ENCODE assay signal across 8 cellular contexts in the genomic region with DNA sequence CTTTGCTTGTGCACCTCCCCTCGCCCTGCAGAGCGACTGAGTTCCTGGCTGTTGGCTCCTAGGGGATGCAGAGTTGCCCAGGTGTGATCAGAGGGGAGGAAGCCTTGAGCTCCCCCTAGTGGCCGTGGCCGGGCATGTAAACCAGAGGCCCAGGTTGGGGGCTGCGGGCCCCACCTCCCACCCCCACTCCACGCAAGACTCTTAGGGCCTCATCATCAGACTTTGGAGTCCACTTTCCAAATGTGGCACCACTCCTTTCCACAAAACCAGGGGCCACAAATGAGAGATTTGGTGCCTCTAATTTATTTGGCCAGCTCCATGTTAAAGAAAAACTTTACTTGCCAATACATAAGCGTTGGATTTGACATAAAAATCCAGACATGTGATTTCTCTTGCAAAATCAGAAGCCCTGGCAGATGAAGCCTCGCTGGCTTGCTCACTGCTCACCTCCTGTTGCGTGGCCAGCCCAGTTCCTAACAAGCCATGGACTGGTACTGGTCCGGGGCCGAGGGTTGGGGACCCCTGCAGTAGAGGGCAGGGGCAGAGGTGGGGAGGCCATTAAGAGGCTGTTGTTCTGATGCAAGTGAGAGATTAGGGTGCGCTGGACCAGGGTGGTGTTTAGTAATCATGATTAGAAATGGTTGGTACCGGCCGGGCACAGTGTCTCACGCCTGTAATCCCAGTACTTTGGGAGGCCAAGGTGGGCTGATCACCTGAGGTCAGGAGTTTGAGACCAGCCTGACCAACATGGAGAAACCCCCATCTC. TPM values are rescaled to one million over a fixed set of nuclear protein-coding genes. Genes with fewer than 3 reads are reported as not detected.
DNase-seq lines count a peak whose midpoint lies in the region; TF ChIP-seq lines count a peak whose summit lies in the region.

No MANE protein-coding gene starts in this region.

- H3K9me3 ChIP-seq in PC-9 (ENCODE audit: insufficient read depth, low read depth) (no peaks in the 10 kb centered on the region), left ventricle myocardium inferior (replicated peaks) (peaks cover 15% of the 10 kb centered on the region), smooth muscle cell (replicated peaks; ENCODE audit: low read depth) (no peaks in the 10 kb centered on the region)

- H3F3A ChIP-seq in PC-9 (ENCODE audit: insufficient read depth, low read depth): no peaks in the 10 kb centered on the region
- peaks cover 8% of the 10 kb centered on the region for H3F3A ChIP-seq in smooth muscle cell (ENCODE audit: low read depth)

- no peaks in the 10 kb centered on the region for H3K79me2 ChIP-seq in PC-9 (ENCODE audit: low read depth)
- no peaks in the 10 kb centered on the region for H3K79me2 ChIP-seq in smooth muscle cell (ENCODE audit: low read depth)

- TF ChIP-seq CTCF in PC-9 (conservative IDR thresholded peaks at IDR 0.05): peak; percentile 75
- peak; percentile 82 for TF ChIP-seq CTCF in left ventricle myocardium inferior (IDR thresholded peaks at IDR 0.05; ENCODE audit: borderline replicate concordance)
- peak; percentile 75 for TF ChIP-seq CTCF in smooth muscle cell (IDR thresholded peaks at IDR 0.05; ENCODE audit: borderline replicate concordance, insufficient read depth, poor library complexity, severe bottlenecking)

- H3K4me1 Mint-ChIP-seq in activated naive CD4-positive, alpha-beta T cell treated with anti-CD3 and anti-CD28 coated beads, Interleukin-2, amount 10 ng/mL, durations not matched to agents 7 days and 5 days: no peaks in the 10 kb centered on the region

- H3K4me3 Mint-ChIP-seq in activated naive CD4-positive, alpha-beta T cell treated with anti-CD3 and anti-CD28 coated beads, Interleukin-2, amount 10 ng/mL, durations not matched to agents 7 days and 5 days: no peak overlapping the region

- CTCF ChIA-PET in PC-9 (lab: Charles Lee): interaction anchor here (1.0 kb wide), 1 partner anchor 302 kb away, joined by 3 read pairs; no protein-coding TSS in a partner anchor
- CTCF ChIA-PET in activated naive CD4-positive, alpha-beta T cell treated with anti-CD3 and anti-CD28 coated beads, Interleukin-2, amount 10 ng/mL, durations not matched to agents 7 days and 5 days (lab: Charles Lee): interaction anchor here (1.1 to 2.1 kb wide), 5 partner anchors 22 to 303 kb away, joined by 3 to 9 read pairs (median 4); no protein-coding TSS in a partner anchor

- DNase-seq in SIG-M5 treated with dmso at 0.1 percent for 504 hours (lab: John Stamatoyannopoulos, UW; ENCODE audit: unreplicated experiment): peak; percentile 38
- no peak for DNase-seq in SIG-M5 (lab: John Stamatoyannopoulos, UW)
- peak in 1 of 2 experiments; percentile 30 for DNase-seq in PC-9
- peak; percentile 50 for DNase-seq in activated naive CD4-positive, alpha-beta T cell treated with anti-CD3 and anti-CD28 coated beads, Interleukin-2, amount 10 ng/mL, durations not matched to agents 7 days and 5 days
- peak; percentile 58 for DNase-seq in left ventricle myocardium inferior
- no peak for DNase-seq in smooth muscle cell (lab: John Stamatoyannopoulos, UW; ENCODE audit: unreplicated experiment)
- no peak for DNase-seq in DMS79 (lab: John Stamatoyannopoulos, UW)
- DNase-seq in NCI-H1417 (lab: John Stamatoyannopoulos, UW): no peak

- no peak overlapping the region for H3K27ac Mint-ChIP-seq in activated naive CD4-positive, alpha-beta T cell treated with anti-CD3 and anti-CD28 coated beads, Interleukin-2, amount 10 ng/mL, durations not matched to agents 7 days and 5 days

- H2AFZ ChIP-seq in PC-9 (no peak overlapping the region), smooth muscle cell (ENCODE audit: low read depth) (no peak overlapping the region)

- H3K4me3 ChIP-seq in PC-9: no peak overlapping the region
- no peak overlapping the region for H3K4me3 ChIP-seq in left ventricle myocardium inferior
- no peak overlapping the region for H3K4me3 ChIP-seq in smooth muscle cell

- H3K36me3 Mint-ChIP-seq in activated naive CD4-positive, alpha-beta T cell treated with anti-CD3 and anti-CD28 coated beads, Interleukin-2, amount 10 ng/mL, durations not matched to agents 7 days and 5 days: no peaks in the 10 kb centered on the region

- H3K4me2 ChIP-seq in PC-9: no peak overlapping the region
- no peak overlapping the region for H3K4me2 ChIP-seq in smooth muscle cell

- H3K36me3 ChIP-seq in PC-9 (ENCODE audit: low read depth) (no peaks in the 10 kb centered on the region), left ventricle myocardium inferior (no peaks in the 10 kb centered on the region), smooth muscle cell (ENCODE audit: low read depth) (no peaks in the 10 kb centered on the region)

- intact Hi-C loops in PC-9 (cut with micrococcal nuclease; ENCODE audit: unreplicated experiment): loop anchor here (1.0 to 5.0 kb wide), 2 partner anchors 260 to 303 kb away; no protein-coding TSS in a partner anchor
- intact Hi-C loops in left ventricle myocardium inferior (cut with micrococcal nuclease): no loop called here

- H4K20me1 ChIP-seq in PC-9 (ENCODE audit: insufficient read depth) (no peaks in the 10 kb centered on the region), smooth muscle cell (ENCODE audit: low read depth) (no peaks in the 10 kb centered on the region)

- no peaks in the 10 kb centered on the region for H3K27me3 Mint-ChIP-seq in activated naive CD4-positive, alpha-beta T cell treated with anti-CD3 and anti-CD28 coated beads, Interleukin-2, amount 10 ng/mL, durations not matched to agents 7 days and 5 days

- peaks cover 6% of the 10 kb centered on the region for H3K9me3 Mint-ChIP-seq in activated naive CD4-positive, alpha-beta T cell treated with anti-CD3 and anti-CD28 coated beads, Interleukin-2, amount 10 ng/mL, durations not matched to agents 7 days and 5 days

- H3K4me1 ChIP-seq in PC-9 (replicated peaks; ENCODE audit: insufficient read depth) (no peaks in the 10 kb centered on the region), left ventricle myocardium inferior (no peaks in the 10 kb centered on the region), smooth muscle cell (ENCODE audit: low read depth) (no peaks in the 10 kb centered on the region)

- H3K9ac ChIP-seq in smooth muscle cell (ENCODE audit: low read depth): no peak overlapping the region

- no TSS peak for BruUV-seq in PC-9 (replicated peaks; lab: Mats Ljungman, UMichigan)

- peaks cover 3% of the 10 kb centered on the region; the same call in 1 of the 2 replicates for H3K27me3 ChIP-seq in PC-9 (ENCODE audit: insufficient read depth, low read depth)
- H3K27me3 ChIP-seq in left ventricle myocardium inferior (ENCODE audit: low read depth): no peaks in the 10 kb centered on the region
- no peaks in the 10 kb centered on the region for H3K27me3 ChIP-seq in smooth muscle cell (ENCODE audit: low read depth)

- WGBS in smooth muscle cell (ENCODE audit: low lambda C conversion rate): 63% methylated on average over 15 of the region's 15 CpGs

- POLR2A ChIA-PET in PC-9 (lab: Charles Lee; ENCODE audit: unreplicated experiment): interaction anchor here (0.6 kb wide), 1 partner anchor 191 kb away, joined by 6 read pairs; no protein-coding TSS in a partner anchor

- no peaks in the 10 kb centered on the region for H3K9me2 ChIP-seq in PC-9 (ENCODE audit: insufficient read depth)

- H3K27ac ChIP-seq in PC-9 (no peak overlapping the region), left ventricle myocardium inferior (replicated peaks) (no peak overlapping the region), smooth muscle cell (ENCODE audit: low read depth) (no peak overlapping the region)

RNA-seq across cellular contexts. Expression of gene GAS7, which starts 28.7 kb away (rescaled TPM):
- total RNA-seq in PC-9 (2021) (not detected in 2 replicates), left ventricle myocardium inferior (87.6 TPM), smooth muscle cell (103 and 127 TPM in 2 replicates)
- polyA plus RNA-seq in smooth muscle cell: 73.9 and 86.8 TPM in 2 replicates

Comparison
In these comparisons a context has a peak if more than half of its experiments do, and no peak if none do; other contexts are left out.
1. DNase-seq: peak in SIG-M5 treated with dmso at 0.1 percent for 504 hours (single experiment), activated naive CD4-positive, alpha-beta T cell treated with anti-CD3 and anti-CD28 coated beads, Interleukin-2, amount 10 ng/mL, durations not matched to agents 7 days and 5 days (single experiment) and left ventricle myocardium inferior (single experiment); none in SIG-M5 (single experiment), smooth muscle cell (single experiment), DMS79 (single experiment) and NCI-H1417 (0 of 3).
2. RNA of gene GAS7, which starts 28.7 kb away (total RNA-seq): 103 to 127 TPM in smooth muscle cell and 87.6 TPM in left ventricle myocardium inferior (single experiment); not detected in PC-9; every median in the first group is over 10 times any median in the second.
3. Peak in every context shown above with its lines, with median percentiles within 50 percentile points of each other: CTCF ChIP-seq.